ENCODE assay signal across 8 cellular contexts in genomic region chr2:11753886-11754704, GRCh38. TPM values are rescaled to one million over a fixed set of nuclear protein-coding genes. Genes with fewer than 3 reads are reported as not detected.
A peak's percentile ranks its signal among the peaks of the same experiment; 100 is the strongest.
DNase-seq lines count a peak whose midpoint lies in the region; ATAC-seq and TF ChIP-seq lines count a peak whose summit lies in the region.

No MANE protein-coding gene starts in this region.

- H3K4me1 ChIP-seq in BLaER1 (peaks cover 75% of the 10 kb centered on the region), right atrium auricular region (peaks cover 0 to 47% of the 10 kb centered on the region in 2 donors)

- H3K4me2 ChIP-seq in BLaER1, result peak overlapping the region; percentile 96

- H3K4me3 Mint-ChIP-seq in activated naive CD4-positive, alpha-beta T cell treated with anti-CD3 and anti-CD28 coated beads for 36 hours, result peak overlapping the region; percentile 70

- H3K4me3 ChIP-seq in BLaER1, result peak overlapping the region; percentile 50; the same call in 1 of the 2 replicates
- no peak overlapping the region for H3K4me3 ChIP-seq in right atrium auricular region

- H3K27ac Mint-ChIP-seq in activated naive CD4-positive, alpha-beta T cell treated with anti-CD3 and anti-CD28 coated beads for 36 hours, result peak overlapping the region; percentile 97

- H4K20me1 ChIP-seq in BLaER1, result peaks cover 75% of the 10 kb centered on the region

- H3K4me1 Mint-ChIP-seq in activated naive CD4-positive, alpha-beta T cell treated with anti-CD3 and anti-CD28 coated beads for 36 hours (ENCODE audit: low read depth), result peaks cover 94% of the 10 kb centered on the region

- H3K36me3 ChIP-seq in BLaER1 (peaks cover 19% of the 10 kb centered on the region), right atrium auricular region (no peaks in the 10 kb centered on the region)

- ATAC-seq in GM19328 (IDR thresholded peaks at IDR 0.05; ENCODE audit: unreplicated experiment) (peak; percentile 33), HG03439 (IDR thresholded peaks at IDR 0.05; ENCODE audit: unreplicated experiment) (peak; percentile 27)

- DNase-seq in RKO (ENCODE audit: low spot score) (peak; percentile 59), right atrium auricular region (ENCODE audit: low spot score) (no peak), OCI-M2 (lab: John Stamatoyannopoulos, UW; ENCODE audit: unreplicated experiment) (no peak)
- peak; percentile 88 for DNase-seq in activated naive CD4-positive, alpha-beta T cell treated with anti-CD3 and anti-CD28 coated beads for 36 hours
- DNase-seq in stimulated activated CD4-positive, alpha-beta T cell treated with anti-CD3 and anti-CD28 coated beads, TNF-alpha, amount 100 ng/mL, for 4 hours (ENCODE audit: low read depth in 3 of 3), result peak in 2 of 3 experiments; percentile 57 to 70

- no peaks in the 10 kb centered on the region for H3K27me3 Mint-ChIP-seq in activated naive CD4-positive, alpha-beta T cell treated with anti-CD3 and anti-CD28 coated beads for 36 hours (ENCODE audit: low read depth)

- CTCF ChIA-PET in activated naive CD4-positive, alpha-beta T cell treated with anti-CD3 and anti-CD28 coated beads for 36 hours (lab: Charles Lee), result interaction anchor here (0.5 to 5.8 kb wide), 11 partner anchors 10 to 975 kb away, joined by 3 to 40 read pairs (median 5); no protein-coding TSS in a partner anchor

- intact Hi-C loops in activated naive CD4-positive, alpha-beta T cell treated with anti-CD3 and anti-CD28 coated beads for 36 hours (cut with micrococcal nuclease), result loop anchor here (1.0 to 10.0 kb wide), 11 partner anchors 10 to 1307 kb away; partner anchors contain the start of genes ODC1, ROCK2 and TRIB2

- no peaks in the 10 kb centered on the region for H3K9me3 Mint-ChIP-seq in activated naive CD4-positive, alpha-beta T cell treated with anti-CD3 and anti-CD28 coated beads for 36 hours

- peak overlapping the region; percentile 65; the same call in 1 of the 2 replicates for H3K9ac ChIP-seq in BLaER1

- no peak for TF ChIP-seq CTCF in right atrium auricular region (IDR thresholded peaks at IDR 0.05)

- H3K27me3 ChIP-seq in BLaER1 (no peaks in the 10 kb centered on the region), right atrium auricular region (no peaks in the 10 kb centered on the region)

- peaks cover 18% of the 10 kb centered on the region for H3K9me3 ChIP-seq in BLaER1
- no peaks in the 10 kb centered on the region for H3K9me3 ChIP-seq in right atrium auricular region

- H3K36me3 Mint-ChIP-seq in activated naive CD4-positive, alpha-beta T cell treated with anti-CD3 and anti-CD28 coated beads for 36 hours (ENCODE audit: low read depth), result peaks cover 16% of the 10 kb centered on the region

- peak overlapping the region; percentile 80 for H3K27ac ChIP-seq in BLaER1
- H3K27ac ChIP-seq in right atrium auricular region, result peak overlapping the region; percentile 51 to 57

RNA-seq across cellular contexts. Expression of gene LPIN1, which starts 7.7 kb away (rescaled TPM):
- total RNA-seq in activated naive CD4-positive, alpha-beta T cell treated with anti-CD3 and anti-CD28 coated beads for 36 hours, result 100 to 1,000 TPM in 1 of 2 experiments, 10 to 100 TPM in 1; 96.4 to 102 TPM
- 10 to 100 TPM; 21.0 to 27.4 TPM for total RNA-seq in right atrium auricular region

Comparison
In these comparisons a context has a peak if more than half of its experiments do, and no peak if none do; other contexts are left out.
1. DNase-seq: peak in RKO (single experiment), activated naive CD4-positive, alpha-beta T cell treated with anti-CD3 and anti-CD28 coated beads for 36 hours (single experiment) and stimulated activated CD4-positive, alpha-beta T cell treated with anti-CD3 and anti-CD28 coated beads, TNF-alpha, amount 100 ng/mL, for 4 hours (2 of 3); none in right atrium auricular region (single experiment) and OCI-M2 (single experiment).